Comparison of ENCODE assay signal across 12 cellular contexts in the genomic region with DNA sequence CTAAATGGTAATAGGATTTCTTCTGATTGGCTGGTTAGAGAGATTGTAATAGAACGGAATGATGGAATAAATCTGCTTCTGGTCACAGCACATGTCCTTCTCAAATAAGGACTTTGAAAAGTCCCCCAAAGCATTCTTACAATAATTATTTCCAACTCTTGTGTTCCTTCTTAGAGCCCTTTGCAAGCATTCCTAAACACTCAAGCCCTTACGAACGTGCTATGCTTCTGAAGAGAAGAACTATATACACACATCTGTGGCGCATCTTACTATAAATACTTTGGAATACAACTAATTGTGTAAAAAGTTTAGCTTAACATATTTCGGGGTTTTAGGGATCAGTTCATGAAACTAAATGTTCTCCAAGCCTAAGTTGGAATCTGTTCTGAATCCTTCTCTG. TPM values are rescaled to one million over a fixed set of nuclear protein-coding genes. Genes with fewer than 3 reads are reported as not detected.
DNase-seq lines count a peak whose midpoint lies in the region; ATAC-seq, FAIRE-seq and TF ChIP-seq lines count a peak whose summit lies in the region.
"Had no signal": no experiment of that assay in that cellular context is flagged by ENCODE, and none has a peak within 500 bp of the region (broad histone marks: within the 10 kb centered on the region; RNA-seq: fewer than 3 reads in every experiment).

No MANE protein-coding gene starts in this region.

- H3K4me2 ChIP-seq in keratinocyte (ENCODE audit: control insufficient read depth, extremely low read depth, insufficient read depth, low read depth, low read length), result no peak overlapping the region

- peaks cover 70% of the 10 kb centered on the region for H3K79me2 ChIP-seq in keratinocyte (ENCODE audit: control insufficient read depth, insufficient read depth, low read length)

- no peak for ATAC-seq in CD4-positive, alpha-beta T cell (ENCODE audit: poor library complexity)
- ATAC-seq in HG03439 (IDR thresholded peaks at IDR 0.05; ENCODE audit: unreplicated experiment), result no peak

- H3K36me3 ChIP-seq in keratinocyte (ENCODE audit: control insufficient read depth in 2 of 2, extremely low read depth in 1 of 2, insufficient read depth in 2 of 2, low read length in 2 of 2) (peaks cover 0 to 5% of the 10 kb centered on the region in 2 experiments), stomach (peaks cover 0 to 4% (median 0%) of the 10 kb centered on the region in 4 donors)

- no peaks in the 10 kb centered on the region for H3K27me3 ChIP-seq in keratinocyte (ENCODE audit: control insufficient read depth, extremely low read depth, insufficient read depth, low read length)
- H3K27me3 ChIP-seq in stomach, result no peaks in the 10 kb centered on the region
- H3K27me3 ChIP-seq in CD4-positive, alpha-beta T cell (ENCODE audit: control insufficient read depth, insufficient read depth, low read length), result no peaks in the 10 kb centered on the region
- H3K27me3 ChIP-seq: body of pancreas had no signal

- H3K9me3 Mint-ChIP-seq in CD4-positive, alpha-beta T cell, result no peaks in the 10 kb centered on the region

- dilution Hi-C loops in keratinocyte (cut with MboI; ENCODE audit: extremely low pct_ligation_motif_present, low sequenced_read_pairs), result no loop called here

- no peaks in the 10 kb centered on the region for H3K27me3 Mint-ChIP-seq in CD4-positive, alpha-beta T cell

- peaks cover 6% of the 10 kb centered on the region for H3K4me1 Mint-ChIP-seq in CD4-positive, alpha-beta T cell (ENCODE audit: low read depth)

- H3K4me3 Mint-ChIP-seq in CD4-positive, alpha-beta T cell, result no peak overlapping the region

- H3K9me3 ChIP-seq in keratinocyte (ENCODE audit: control insufficient read depth, low read depth, low read length) (no peaks in the 10 kb centered on the region), stomach (no peaks in the 10 kb centered on the region)
- H3K9me3 ChIP-seq in CD4-positive, alpha-beta T cell (ENCODE audit: control insufficient read depth, low read length), result no peaks in the 10 kb centered on the region
- H3K9me3 ChIP-seq: body of pancreas had no signal

- CTCF ChIA-PET in CD4-positive, alpha-beta T cell (lab: Charles Lee), result no interaction called here

- no peaks in the 10 kb centered on the region for H3K36me3 Mint-ChIP-seq in CD4-positive, alpha-beta T cell (ENCODE audit: low read depth)

- peak; percentile 69 for DNase-seq in HCEC 1CT
- DNase-seq in astrocyte of the hippocampus (ENCODE audit: low read depth, low spot score), result peak; percentile 38
- DNase-seq in keratinocyte (ENCODE audit: low read depth, low spot score), result no peak
- DNase-seq in stomach, result no peak
- DNase-seq in GF-D8 (lab: John Stamatoyannopoulos, UW), result no peak
- DNase-seq in CD4-positive, alpha-beta T cell, result no peak
- DNase-seq in NCI-H1417 treated with DMSO at 0.1 percent for 48 hours (lab: John Stamatoyannopoulos, UW), result no peak
- DNase-seq: activated CD4-positive, alpha-beta T cell treated with anti-CD3 and anti-CD28 coated beads, Interleukin-2, amount 50 U/mL, for 4 hours; body of pancreas; DMS79; NCI-H2029 treated with DMSO at 0.1 percent for 48 hours had no signal

- H3K4me1 ChIP-seq in keratinocyte (ENCODE audit: control insufficient read depth, extremely low read depth, insufficient read depth, low read length), result peaks cover 14% of the 10 kb centered on the region
- peaks cover 3 to 70% (median 38%) of the 10 kb centered on the region in 4 donors for H3K4me1 ChIP-seq in stomach

- H2AFZ ChIP-seq in keratinocyte (ENCODE audit: control insufficient read depth, low read length), result no peak overlapping the region

- no peak for TF ChIP-seq POLR2A in stomach (IDR thresholded peaks at IDR 0.05)

- intact Hi-C loops in stomach (cut with DNase I; ENCODE audit: low total_unique reads), result no loop called here
- intact Hi-C loops in CD4-positive, alpha-beta T cell (cut with DNase I, micrococcal nuclease), result no loop called here

- TF ChIP-seq EP300 in stomach (IDR thresholded peaks at IDR 0.05), result no peak

- H3K9me1 ChIP-seq in keratinocyte (ENCODE audit: control insufficient read depth, extremely low read depth, insufficient read depth, low read length), result no peaks in the 10 kb centered on the region

- H3K4me3 ChIP-seq in keratinocyte (ENCODE audit: control insufficient read depth in 2 of 3, extremely low read depth in 1 of 3, insufficient read depth in 2 of 3, low read depth in 1 of 3, low read length in 3 of 3), result no peak overlapping the region
- no peak overlapping the region for H3K4me3 ChIP-seq in stomach
- H3K4me3 ChIP-seq: body of pancreas had no signal

- H4K20me1 ChIP-seq in keratinocyte (ENCODE audit: control insufficient read depth, extremely low read depth, insufficient read depth, low read length), result no peaks in the 10 kb centered on the region

- no peak overlapping the region for H3K9ac ChIP-seq in keratinocyte (ENCODE audit: control insufficient read depth, extremely low read depth, insufficient read depth, low read length)

- no peak overlapping the region for H3K27ac Mint-ChIP-seq in CD4-positive, alpha-beta T cell

- WGBS in stomach, 5 donors, result 62 to 79% (median 73%) methylated on average over 5 of the region's 5 CpGs

- POLR2A ChIA-PET in CD4-positive, alpha-beta T cell (lab: Charles Lee), result no interaction called here

- H3K27ac ChIP-seq in keratinocyte (ENCODE audit: control insufficient read depth, insufficient read depth, low read length), result no peak overlapping the region
- peak overlapping the region in 4 of 5 donors; percentile 71 to 89 (median 82) for H3K27ac ChIP-seq in stomach
- H3K27ac ChIP-seq in CD4-positive, alpha-beta T cell (ENCODE audit: low read depth, low read length), result no peak overlapping the region

- FAIRE-seq in keratinocyte (lab: Jason Lieb, UNC), result peak; percentile 17

- no peak for TF ChIP-seq CTCF in keratinocyte (optimal IDR thresholded peaks at IDR 0.05 in 1 of 3, IDR thresholded peaks at IDR 0.05 in 1 of 3, conservative IDR thresholded peaks at IDR 0.05 in 1 of 3; ENCODE audit: extremely low read depth in 1 of 3, insufficient read depth in 2 of 3, low read length in 3 of 3)
- TF ChIP-seq CTCF in stomach (IDR thresholded peaks at IDR 0.05), result no peak
- no peak for TF ChIP-seq CTCF in CD4-positive, alpha-beta T cell (IDR thresholded peaks at IDR 0.05)

RNA-seq across cellular contexts. Expression of a gene that starts 25.6 kb away (rescaled TPM):
- polyA plus RNA-seq in keratinocyte, result 105 to 130 TPM (median 118 TPM) in 3 replicates
- 69.7 TPM for polyA plus RNA-seq in keratinocyte (2011; ENCODE audit: low read depth)
- polyA plus RNA-seq in keratinocyte (2011; cell fraction: cytosol; rRNA removed), result 128 and 253 TPM in 2 replicates
- 123 and 148 TPM in 2 replicates for polyA plus RNA-seq in keratinocyte (2011; cell fraction: nucleus; rRNA removed)
- 84.7 and 128 TPM in 2 replicates for polyA plus RNA-seq in keratinocyte (2012; ENCODE audit: low replicate concordance)
- 20.3 to 93.1 TPM (median 67.2 TPM) in 3 replicates for polyA minus RNA-seq in keratinocyte
- polyA minus RNA-seq in keratinocyte (2011; cell fraction: cytosol; rRNA and poly(A)+ RNA removed), result 163 TPM
- polyA minus RNA-seq in keratinocyte (2011; cell fraction: nucleus; rRNA and poly(A)+ RNA removed), result 80.9 and 173 TPM in 2 replicates
- total RNA-seq in stomach, result 100 to 1,000 TPM in 4 of 5 donors, 10 to 100 TPM in 1; 60.0 to 372 (median 258) TPM
- 10 to 100 TPM; 53.5 to 62.4 (median 56.2) TPM for polyA plus RNA-seq in stomach
- total RNA-seq in CD4-positive, alpha-beta T cell, result 1 to 10 TPM; 1.1 to 1.3 TPM

Comparison
In these comparisons a context has a peak if more than half of its experiments do, and no peak if none do; other contexts are left out.
1. DNase-seq: peak in HCEC 1CT (single experiment) and astrocyte of the hippocampus (single experiment); none in keratinocyte (single experiment), stomach (single experiment), GF-D8 (single experiment), CD4-positive, alpha-beta T cell (0 of 10) and NCI-H1417 treated with DMSO at 0.1 percent for 48 hours (single experiment).
2. H3K27ac ChIP-seq: peak in stomach (4 of 5); none in keratinocyte (single experiment) and CD4-positive, alpha-beta T cell (single experiment).
3. RNA of a gene that starts 25.6 kb away (total RNA-seq): 60.0 to 372 TPM in stomach; 1.1 to 1.3 TPM in CD4-positive, alpha-beta T cell; every median in the first group is over 10 times any median in the second.